1 cellular context compared by ENCODE assay signal in genomic region chr3:154023148-154023547, GRCh38.
TF ChIP-seq lines count a peak whose summit lies in the region.

No MANE protein-coding gene starts in this region.

TF ChIP-seq in HepG2, 621 proteins besides CTCF, POLR2A, EP300 and RAD21 (continued from another document and continues in another):
- TF ChIP-seq, protein P1, sequence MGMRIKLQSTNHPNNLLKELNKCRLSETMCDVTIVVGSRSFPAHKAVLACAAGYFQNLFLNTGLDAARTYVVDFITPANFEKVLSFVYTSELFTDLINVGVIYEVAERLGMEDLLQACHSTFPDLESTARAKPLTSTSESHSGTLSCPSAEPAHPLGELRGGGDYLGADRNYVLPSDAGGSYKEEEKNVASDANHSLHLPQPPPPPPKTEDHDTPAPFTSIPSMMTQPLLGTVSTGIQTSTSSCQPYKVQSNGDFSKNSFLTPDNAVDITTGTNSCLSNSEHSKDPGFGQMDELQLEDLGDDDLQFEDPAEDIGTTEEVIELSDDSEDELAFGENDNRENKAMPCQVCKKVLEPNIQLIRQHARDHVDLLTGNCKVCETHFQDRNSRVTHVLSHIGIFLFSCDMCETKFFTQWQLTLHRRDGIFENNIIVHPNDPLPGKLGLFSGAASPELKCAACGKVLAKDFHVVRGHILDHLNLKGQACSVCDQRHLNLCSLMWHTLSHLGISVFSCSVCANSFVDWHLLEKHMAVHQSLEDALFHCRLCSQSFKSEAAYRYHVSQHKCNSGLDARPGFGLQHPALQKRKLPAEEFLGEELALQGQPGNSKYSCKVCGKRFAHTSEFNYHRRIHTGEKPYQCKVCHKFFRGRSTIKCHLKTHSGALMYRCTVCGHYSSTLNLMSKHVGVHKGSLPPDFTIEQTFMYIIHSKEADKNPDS (CRISPR knock-in tag; IDR thresholded peaks at IDR 0.05): no peak
- TF ChIP-seq ELF3 (CRISPR knock-in tag; IDR thresholded peaks at IDR 0.05) (peak; percentile 55; the same call in 1 of the 2 replicates), ZNF776 (CRISPR knock-in tag; IDR thresholded peaks at IDR 0.05) (no peak), MIXL1 (CRISPR knock-in tag; IDR thresholded peaks at IDR 0.05) (peak; percentile 42; the same call in 1 of the 2 replicates), SCMH1 (CRISPR knock-in tag; IDR thresholded peaks at IDR 0.05; ENCODE audit: borderline replicate concordance) (no peak), ZMYM4 (CRISPR knock-in tag; IDR thresholded peaks at IDR 0.05) (peak; percentile 17; the same call in 1 of the 2 replicates), HNRNPLL (IDR thresholded peaks at IDR 0.05; ENCODE audit: low read depth, low read length, poor library complexity, severe bottlenecking) (no peak), ZNF687 (CRISPR knock-in tag; IDR thresholded peaks at IDR 0.05) (no peak), ZNF773 (CRISPR knock-in tag; IDR thresholded peaks at IDR 0.05; ENCODE audit: borderline replicate concordance) (no peak), TCF7L2 (IDR thresholded peaks at IDR 0.05; ENCODE audit: low read depth, low read length) (no peak), GMEB1 (CRISPR knock-in tag; IDR thresholded peaks at IDR 0.05; ENCODE audit: borderline replicate concordance) (no peak), MXI1 (IDR thresholded peaks at IDR 0.05; ENCODE audit: borderline replicate concordance, low read depth, low read length) (no peak), RBFOX2 (IDR thresholded peaks at IDR 0.05; ENCODE audit: low read depth, low read length) (no peak), ZNF878 (CRISPR knock-in tag; IDR thresholded peaks at IDR 0.05) (no peak), SAP130 (CRISPR knock-in tag; IDR thresholded peaks at IDR 0.05; ENCODE audit: low read depth) (peak; percentile 31; the same call in 1 of the 2 replicates), SYNCRIP (IDR thresholded peaks at IDR 0.05; ENCODE audit: insufficient read depth, low read depth, low read length) (no peak), ZNF552 (CRISPR knock-in tag; IDR thresholded peaks at IDR 0.05; ENCODE audit: borderline replicate concordance) (no peak), POGZ (CRISPR knock-in tag; IDR thresholded peaks at IDR 0.05) (no peak), YEATS2 (CRISPR knock-in tag; IDR thresholded peaks at IDR 0.05; ENCODE audit: borderline replicate concordance) (no peak), ZNF709 (CRISPR knock-in tag; IDR thresholded peaks at IDR 0.05) (no peak), HOXA3 (CRISPR knock-in tag; IDR thresholded peaks at IDR 0.05) (no peak), MLLT10 (CRISPR knock-in tag; IDR thresholded peaks at IDR 0.05) (no peak), ZNF468 (CRISPR knock-in tag; IDR thresholded peaks at IDR 0.05) (no peak), REPIN1 (CRISPR knock-in tag; IDR thresholded peaks at IDR 0.05; ENCODE audit: borderline replicate concordance, low read depth) (no peak), ZNF501 (CRISPR knock-in tag; IDR thresholded peaks at IDR 0.05) (no peak), ZNF12 (CRISPR knock-in tag; IDR thresholded peaks at IDR 0.05) (no peak), ZNF746 (CRISPR knock-in tag; IDR thresholded peaks at IDR 0.05) (no peak), ZBTB20 (CRISPR knock-in tag; IDR thresholded peaks at IDR 0.05; ENCODE audit: borderline replicate concordance, low read depth) (no peak), IKZF5 (CRISPR knock-in tag; IDR thresholded peaks at IDR 0.05) (no peak), MEF2D (CRISPR knock-in tag; IDR thresholded peaks at IDR 0.05) (no peak)
- TF ChIP-seq, protein P2, sequence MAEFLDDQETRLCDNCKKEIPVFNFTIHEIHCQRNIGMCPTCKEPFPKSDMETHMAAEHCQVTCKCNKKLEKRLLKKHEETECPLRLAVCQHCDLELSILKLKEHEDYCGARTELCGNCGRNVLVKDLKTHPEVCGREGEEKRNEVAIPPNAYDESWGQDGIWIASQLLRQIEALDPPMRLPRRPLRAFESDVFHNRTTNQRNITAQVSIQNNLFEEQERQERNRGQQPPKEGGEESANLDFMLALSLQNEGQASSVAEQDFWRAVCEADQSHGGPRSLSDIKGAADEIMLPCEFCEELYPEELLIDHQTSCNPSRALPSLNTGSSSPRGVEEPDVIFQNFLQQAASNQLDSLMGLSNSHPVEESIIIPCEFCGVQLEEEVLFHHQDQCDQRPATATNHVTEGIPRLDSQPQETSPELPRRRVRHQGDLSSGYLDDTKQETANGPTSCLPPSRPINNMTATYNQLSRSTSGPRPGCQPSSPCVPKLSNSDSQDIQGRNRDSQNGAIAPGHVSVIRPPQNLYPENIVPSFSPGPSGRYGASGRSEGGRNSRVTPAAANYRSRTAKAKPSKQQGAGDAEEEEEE (CRISPR knock-in tag; IDR thresholded peaks at IDR 0.05; ENCODE audit: borderline replicate concordance): no peak
- TF ChIP-seq, protein P3, sequence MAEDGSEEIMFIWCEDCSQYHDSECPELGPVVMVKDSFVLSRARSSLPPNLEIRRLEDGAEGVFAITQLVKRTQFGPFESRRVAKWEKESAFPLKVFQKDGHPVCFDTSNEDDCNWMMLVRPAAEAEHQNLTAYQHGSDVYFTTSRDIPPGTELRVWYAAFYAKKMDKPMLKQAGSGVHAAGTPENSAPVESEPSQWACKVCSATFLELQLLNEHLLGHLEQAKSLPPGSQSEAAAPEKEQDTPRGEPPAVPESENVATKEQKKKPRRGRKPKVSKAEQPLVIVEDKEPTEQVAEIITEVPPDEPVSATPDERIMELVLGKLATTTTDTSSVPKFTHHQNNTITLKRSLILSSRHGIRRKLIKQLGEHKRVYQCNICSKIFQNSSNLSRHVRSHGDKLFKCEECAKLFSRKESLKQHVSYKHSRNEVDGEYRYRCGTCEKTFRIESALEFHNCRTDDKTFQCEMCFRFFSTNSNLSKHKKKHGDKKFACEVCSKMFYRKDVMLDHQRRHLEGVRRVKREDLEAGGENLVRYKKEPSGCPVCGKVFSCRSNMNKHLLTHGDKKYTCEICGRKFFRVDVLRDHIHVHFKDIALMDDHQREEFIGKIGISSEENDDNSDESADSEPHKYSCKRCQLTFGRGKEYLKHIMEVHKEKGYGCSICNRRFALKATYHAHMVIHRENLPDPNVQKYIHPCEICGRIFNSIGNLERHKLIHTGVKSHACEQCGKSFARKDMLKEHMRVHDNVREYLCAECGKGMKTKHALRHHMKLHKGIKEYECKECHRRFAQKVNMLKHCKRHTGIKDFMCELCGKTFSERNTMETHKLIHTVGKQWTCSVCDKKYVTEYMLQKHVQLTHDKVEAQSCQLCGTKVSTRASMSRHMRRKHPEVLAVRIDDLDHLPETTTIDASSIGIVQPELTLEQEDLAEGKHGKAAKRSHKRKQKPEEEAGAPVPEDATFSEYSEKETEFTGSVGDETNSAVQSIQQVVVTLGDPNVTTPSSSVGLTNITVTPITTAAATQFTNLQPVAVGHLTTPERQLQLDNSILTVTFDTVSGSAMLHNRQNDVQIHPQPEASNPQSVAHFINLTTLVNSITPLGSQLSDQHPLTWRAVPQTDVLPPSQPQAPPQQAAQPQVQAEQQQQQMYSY (CRISPR knock-in tag; IDR thresholded peaks at IDR 0.05): no peak
- TF ChIP-seq, protein P4, sequence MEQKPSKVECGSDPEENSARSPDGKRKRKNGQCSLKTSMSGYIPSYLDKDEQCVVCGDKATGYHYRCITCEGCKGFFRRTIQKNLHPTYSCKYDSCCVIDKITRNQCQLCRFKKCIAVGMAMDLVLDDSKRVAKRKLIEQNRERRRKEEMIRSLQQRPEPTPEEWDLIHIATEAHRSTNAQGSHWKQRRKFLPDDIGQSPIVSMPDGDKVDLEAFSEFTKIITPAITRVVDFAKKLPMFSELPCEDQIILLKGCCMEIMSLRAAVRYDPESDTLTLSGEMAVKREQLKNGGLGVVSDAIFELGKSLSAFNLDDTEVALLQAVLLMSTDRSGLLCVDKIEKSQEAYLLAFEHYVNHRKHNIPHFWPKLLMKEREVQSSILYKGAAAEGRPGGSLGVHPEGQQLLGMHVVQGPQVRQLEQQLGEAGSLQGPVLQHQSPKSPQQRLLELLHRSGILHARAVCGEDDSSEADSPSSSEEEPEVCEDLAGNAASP (CRISPR knock-in tag; IDR thresholded peaks at IDR 0.05; ENCODE audit: borderline replicate concordance): no peak
- TF ChIP-seq, protein P5, sequence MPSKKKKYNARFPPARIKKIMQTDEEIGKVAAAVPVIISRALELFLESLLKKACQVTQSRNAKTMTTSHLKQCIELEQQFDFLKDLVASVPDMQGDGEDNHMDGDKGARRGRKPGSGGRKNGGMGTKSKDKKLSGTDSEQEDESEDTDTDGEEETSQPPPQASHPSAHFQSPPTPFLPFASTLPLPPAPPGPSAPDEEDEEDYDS (CRISPR knock-in tag; IDR thresholded peaks at IDR 0.05): no peak
- TF ChIP-seq, protein P6, sequence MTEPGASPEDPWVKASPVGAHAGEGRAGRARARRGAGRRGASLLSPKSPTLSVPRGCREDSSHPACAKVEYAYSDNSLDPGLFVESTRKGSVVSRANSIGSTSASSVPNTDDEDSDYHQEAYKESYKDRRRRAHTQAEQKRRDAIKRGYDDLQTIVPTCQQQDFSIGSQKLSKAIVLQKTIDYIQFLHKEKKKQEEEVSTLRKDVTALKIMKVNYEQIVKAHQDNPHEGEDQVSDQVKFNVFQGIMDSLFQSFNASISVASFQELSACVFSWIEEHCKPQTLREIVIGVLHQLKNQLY (CRISPR knock-in tag; IDR thresholded peaks at IDR 0.05): no peak
